14 cellular contexts compared by ENCODE assay signal in the genomic region with DNA sequence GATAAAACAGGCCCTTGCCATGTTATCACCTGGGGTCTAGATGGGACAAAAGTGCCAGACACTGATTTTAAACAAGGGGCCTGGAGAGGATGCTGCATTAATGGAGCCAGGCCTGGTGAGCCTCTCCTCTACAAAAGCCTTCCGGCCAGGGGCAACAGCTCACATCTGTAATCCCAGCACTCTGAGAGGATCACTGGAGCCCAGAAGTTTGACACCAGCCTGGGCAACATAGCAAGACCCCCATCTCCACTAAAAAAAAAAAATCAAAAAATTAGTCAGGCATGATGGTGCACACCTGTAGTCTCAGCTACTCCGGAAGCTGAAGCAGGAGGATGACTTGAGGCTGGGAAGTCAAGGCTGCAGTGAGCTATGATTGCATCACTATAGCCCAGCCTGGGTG. TPM values are rescaled to one million over a fixed set of nuclear protein-coding genes. Genes with fewer than 3 reads are reported as not detected.
DNase-seq lines count a peak whose midpoint lies in the region; ATAC-seq, FAIRE-seq and TF ChIP-seq lines count a peak whose summit lies in the region.
"Had no signal": no experiment of that assay in that cellular context is flagged by ENCODE, and none has a peak within 500 bp of the region (broad histone marks: within the 10 kb centered on the region; RNA-seq: fewer than 3 reads in every experiment).

No MANE protein-coding gene starts in this region.

- no peak overlapping the region; the same call in 1 of the 2 replicates for H3K9ac ChIP-seq in BLaER1
- H3K9ac ChIP-seq in kidney (ENCODE audit: low read length in 2 of 2), result no peak overlapping the region

- no TSS peak for BruUV-seq in OCI-LY7 (replicated peaks; lab: Mats Ljungman, UMichigan)

- CTCF ChIA-PET in OCI-LY7 (lab: Charles Lee; ENCODE audit: unreplicated experiment), result interaction anchor here (0.6 to 1.4 kb wide), 2 partner anchors 34 to 134 kb away, joined by 3 to 5 read pairs; no protein-coding TSS in a partner anchor

- peaks cover 24% of the 10 kb centered on the region for H3F3A ChIP-seq in DOHH2 (ENCODE audit: control insufficient read depth, insufficient read depth)

- peaks cover 58% of the 10 kb centered on the region for H3K36me3 ChIP-seq in BLaER1
- H3K36me3 ChIP-seq in DOHH2 (ENCODE audit: control insufficient read depth, low read length), result peaks cover 76% of the 10 kb centered on the region
- peaks cover 70% of the 10 kb centered on the region for H3K36me3 ChIP-seq in OCI-LY7 (ENCODE audit: insufficient read depth, low read length)
- no peaks in the 10 kb centered on the region for H3K36me3 ChIP-seq in kidney (ENCODE audit: control insufficient read depth in 1 of 2, insufficient read depth in 2 of 2, low read length in 2 of 2)

- H3K4me3 ChIP-seq in BLaER1 (no peak overlapping the region), DOHH2 (ENCODE audit: low read length) (0 out of 2 replicates have a peak overlapping the region, but pooled peaks have one; percentile 15), OCI-LY7 (ENCODE audit: low read depth, low read length, poor library complexity, severe bottlenecking) (peak overlapping the region; percentile 87), kidney (ENCODE audit: low read length in 2 of 2) (no peak overlapping the region)

- FAIRE-seq in kidney (lab: Jason Lieb, UNC), result no peak
- FAIRE-seq: GM12892 had no signal

- ATAC-seq in GM19452 (IDR thresholded peaks at IDR 0.05; ENCODE audit: unreplicated experiment) (no peak), HG03342 (IDR thresholded peaks at IDR 0.05; ENCODE audit: unreplicated experiment) (no peak)

- H3K27me3 ChIP-seq in BLaER1, result no peaks in the 10 kb centered on the region
- peaks cover 5% of the 10 kb centered on the region; the same call in 1 of the 2 replicates for H3K27me3 ChIP-seq in DOHH2 (ENCODE audit: control insufficient read depth, low read length)

- H3K4me1 ChIP-seq in BLaER1, result peaks cover 60% of the 10 kb centered on the region
- peaks cover 44% of the 10 kb centered on the region for H3K4me1 ChIP-seq in DOHH2 (ENCODE audit: control insufficient read depth, low read length)
- H3K4me1 ChIP-seq in OCI-LY7 (ENCODE audit: insufficient read depth, low read length, poor library complexity, severe bottlenecking), result peaks cover 51% of the 10 kb centered on the region
- peaks cover 0 to 7% of the 10 kb centered on the region in 2 donors for H3K4me1 ChIP-seq in kidney (ENCODE audit: control insufficient read depth in 1 of 2, insufficient read depth in 1 of 2, low read depth in 1 of 2, low read length in 2 of 2)

- H3K27ac ChIP-seq in BLaER1, result no peak overlapping the region
- peak overlapping the region; percentile 90 for H3K27ac ChIP-seq in DOHH2 (ENCODE audit: low read depth, low read length)
- peak overlapping the region; percentile 90 for H3K27ac ChIP-seq in OCI-LY7 (ENCODE audit: low read depth, low read length, poor library complexity, severe bottlenecking)
- H3K27ac ChIP-seq in kidney (ENCODE audit: low read depth in 2 of 2, low read length in 2 of 2), result no peak overlapping the region
- H3K27ac ChIP-seq: C4-2B had no signal

- intact Hi-C loops in OCI-LY7 (cut with micrococcal nuclease; ENCODE audit: unreplicated experiment), result loop anchor here (5.0 kb wide), 1 partner anchor 217 kb away; no protein-coding TSS in a partner anchor
- intact Hi-C loops in kidney (cut with DNase I), result no loop called here

- POLR2A ChIA-PET in OCI-LY7 (lab: Charles Lee), result interaction anchor here (0.6 to 1.9 kb wide), 7 partner anchors 9 to 447 kb away, joined by 3 to 9 read pairs (median 3); no protein-coding TSS in a partner anchor

- peak; percentile 89 for DNase-seq in OCI-LY7 (ENCODE audit: low spot score)
- DNase-seq in kidney, result peak; percentile 17
- DNase-seq in activated CD4-positive, alpha-beta T cell treated with anti-CD3 and anti-CD28 coated beads, Interleukin-2, amount 50 U/mL, for 4 hours, result no peak
- DNase-seq: ACHN; CD4-positive, alpha-beta memory T cell; DMS79; GDM1; KG1 had no signal

- H3K9me2 ChIP-seq in DOHH2 (replicated peaks; ENCODE audit: control insufficient read depth, low read length), result no peaks in the 10 kb centered on the region
- H3K9me2 ChIP-seq in OCI-LY7 (ENCODE audit: insufficient read depth, low read length), result no peaks in the 10 kb centered on the region

- H3K79me2 ChIP-seq in DOHH2 (ENCODE audit: control insufficient read depth, low read length), result peaks cover 72% of the 10 kb centered on the region
- H3K79me2 ChIP-seq in OCI-LY7 (ENCODE audit: insufficient read depth, low read depth, low read length), result peaks cover 59% of the 10 kb centered on the region

- H3K9me3 ChIP-seq in BLaER1, result no peaks in the 10 kb centered on the region
- no peaks in the 10 kb centered on the region for H3K9me3 ChIP-seq in DOHH2 (ENCODE audit: control insufficient read depth, insufficient read depth, low read length)
- no peaks in the 10 kb centered on the region for H3K9me3 ChIP-seq in OCI-LY7 (ENCODE audit: low read length)
- H3K9me3 ChIP-seq in kidney (ENCODE audit: control insufficient read depth in 1 of 2, low read length in 2 of 2), result no peaks in the 10 kb centered on the region

- TF ChIP-seq CTCF in DOHH2 (IDR thresholded peaks at IDR 0.05; ENCODE audit: low read depth, low read length, poor library complexity, severe bottlenecking), result no peak
- no peak for TF ChIP-seq CTCF in OCI-LY7 (conservative IDR thresholded peaks at IDR 0.05; ENCODE audit: low read length)
- TF ChIP-seq CTCF in kidney (IDR thresholded peaks at IDR 0.05; ENCODE audit: borderline replicate concordance, extremely low read depth, insufficient read depth), result no peak

- no peak overlapping the region for H2AFZ ChIP-seq in OCI-LY7 (ENCODE audit: low read length)

- H4K20me1 ChIP-seq in BLaER1 (peaks cover 67% of the 10 kb centered on the region), DOHH2 (ENCODE audit: control insufficient read depth, insufficient read depth, low read depth, low read length) (peaks cover 23% of the 10 kb centered on the region), OCI-LY7 (ENCODE audit: insufficient read depth, low read length) (peaks cover 15% of the 10 kb centered on the region)

- H3K4me2 ChIP-seq in BLaER1 (peak overlapping the region; percentile 96; the same call in 1 of the 2 replicates), DOHH2 (ENCODE audit: low read length) (peak overlapping the region; percentile 93), OCI-LY7 (ENCODE audit: low read length) (peak overlapping the region; percentile 95)

RNA-seq across cellular contexts. Expression of gene GINS2, which starts 3.5 kb away (rescaled TPM):
- 74.3 and 80.9 TPM in 2 replicates for total RNA-seq in OCI-LY7 (2014; rRNA removed; shearing (Covaris generic))
- total RNA-seq in OCI-LY7 (2022) (140 and 142 TPM in 2 replicates), kidney (0.88 TPM)
- polyA plus RNA-seq in kidney (ENCODE audit: insufficient read depth, low read depth, low replicate concordance), result 0.97 TPM

Comparison
In these comparisons a context has a peak if more than half of its experiments do, and no peak if none do; other contexts are left out.
1. H3K27ac ChIP-seq: peak in DOHH2 (single experiment) and OCI-LY7 (single experiment); none in BLaER1 (single experiment) and kidney (0 of 2).
2. H3K4me3 ChIP-seq: peak in DOHH2 (single experiment) and OCI-LY7 (single experiment); none in BLaER1 (single experiment) and kidney (0 of 2).
3. DNase-seq: peak in OCI-LY7 (single experiment) and kidney (single experiment); none in activated CD4-positive, alpha-beta T cell treated with anti-CD3 and anti-CD28 coated beads, Interleukin-2, amount 50 U/mL, for 4 hours (0 of 2).
4. RNA of gene GINS2, which starts 3.5 kb away (total RNA-seq): 74.3 to 142 TPM in OCI-LY7; 0.88 TPM in kidney (single experiment); every median in the first group is over 10 times any median in the second.
5. Peak in every context shown above with its lines, with median percentiles within 50 percentile points of each other: H3K4me2 ChIP-seq.